In the genomic region with DNA sequence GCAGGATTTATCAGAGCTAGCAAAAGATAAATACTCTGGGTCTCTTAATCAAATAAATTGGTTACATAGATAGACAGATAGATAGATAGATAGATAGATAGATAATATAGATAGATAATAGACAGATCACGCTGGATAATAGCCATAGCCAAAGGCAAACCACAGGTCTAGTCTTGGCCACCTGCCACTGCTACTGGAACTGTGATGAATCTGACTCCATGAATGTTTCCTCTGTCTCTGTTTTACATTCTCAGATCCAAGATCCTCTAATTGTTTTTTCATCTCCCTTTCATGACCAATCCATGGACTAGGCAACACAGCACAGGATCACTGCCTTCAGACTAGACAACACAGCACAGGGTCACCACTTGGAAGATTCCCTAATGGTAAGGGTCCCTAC, we compare ENCODE assay signal across 28 cellular contexts.
DNase-seq lines count a peak whose midpoint lies in the region; ATAC-seq and TF ChIP-seq lines count a peak whose summit lies in the region.
"Had no signal": no experiment of that assay in that cellular context is flagged by ENCODE, and none has a peak within 500 bp of the region (broad histone marks: within the 10 kb centered on the region; RNA-seq: fewer than 3 reads in every experiment).

No MANE protein-coding gene starts in this region.

- H3K27ac ChIP-seq in breast epithelium: no peak overlapping the region
- H3K27ac ChIP-seq in RWPE1: no peak overlapping the region
- no peak overlapping the region for H3K27ac ChIP-seq in naive thymus-derived CD4-positive, alpha-beta T cell (ENCODE audit: low read depth, low read length)
- H3K27ac ChIP-seq: ascending aorta, BLaER1, heart right ventricle, prostate gland, right lobe of liver, SK-N-MC, thyroid gland, uterus had no signal

- no peaks in the 10 kb centered on the region for H3K36me3 ChIP-seq in breast epithelium
- H3K36me3 ChIP-seq in naive thymus-derived CD4-positive, alpha-beta T cell (ENCODE audit: control insufficient read depth in 2 of 3, insufficient read depth in 3 of 3, low read length in 3 of 3): no peaks in the 10 kb centered on the region
- H3K36me3 ChIP-seq: ascending aorta, BLaER1, heart right ventricle, prostate gland, right lobe of liver, thyroid gland, uterus had no signal

- H3K9me3 ChIP-seq in breast epithelium: no peaks in the 10 kb centered on the region
- no peaks in the 10 kb centered on the region for H3K9me3 ChIP-seq in naive thymus-derived CD4-positive, alpha-beta T cell (ENCODE audit: control insufficient read depth in 2 of 3, low read length in 3 of 3)
- H3K9me3 ChIP-seq: ascending aorta, BLaER1, prostate gland, right lobe of liver, thyroid gland, uterus had no signal

- no peaks in the 10 kb centered on the region for H3K36me3 Mint-ChIP-seq in MCF 10A (ENCODE audit: insufficient read depth, unreplicated experiment)
- no peaks in the 10 kb centered on the region for H3K36me3 Mint-ChIP-seq in naive thymus-derived CD4-positive, alpha-beta T cell
- H3K36me3 Mint-ChIP-seq: activated CD8-positive, alpha-beta memory T cell treated with anti-CD3 and anti-CD28 coated beads, Interleukin-2, amount 10 ng/mL, durations not matched to agents 7 days and 5 days; mesothelial cell of epicardium; naive B cell had no signal

- H3K27me3 ChIP-seq in breast epithelium: no peaks in the 10 kb centered on the region
- H3K27me3 ChIP-seq in naive thymus-derived CD4-positive, alpha-beta T cell (ENCODE audit: control insufficient read depth in 2 of 2, insufficient read depth in 2 of 2, low read length in 2 of 2): peaks cover 0 to 4% of the 10 kb centered on the region in 2 donors
- H3K27me3 ChIP-seq: ascending aorta, BLaER1, heart right ventricle, right lobe of liver, thyroid gland, uterus had no signal

- H3K4me3 Mint-ChIP-seq in MCF 10A (ENCODE audit: unreplicated experiment): no peak overlapping the region
- H3K4me3 Mint-ChIP-seq in naive thymus-derived CD4-positive, alpha-beta T cell: no peak overlapping the region
- H3K4me3 Mint-ChIP-seq: activated CD8-positive, alpha-beta memory T cell treated with anti-CD3 and anti-CD28 coated beads, Interleukin-2, amount 10 ng/mL, durations not matched to agents 7 days and 5 days; central memory CD8-positive, alpha-beta T cell; mesothelial cell of epicardium; naive B cell; T-helper 17 cell had no signal

- CTCF ChIA-PET in MCF 10A (lab: Yijun Ruan, JAX): no interaction called here
- CTCF ChIA-PET in RWPE1 (lab: Yijun Ruan, JAX): no interaction called here
- CTCF ChIA-PET in naive thymus-derived CD4-positive, alpha-beta T cell (lab: Charles Lee): no interaction called here

- no peaks in the 10 kb centered on the region for H3K9me3 Mint-ChIP-seq in MCF 10A (ENCODE audit: unreplicated experiment)
- peaks cover 0 to 7% (median 1%) of the 10 kb centered on the region in 11 donors for H3K9me3 Mint-ChIP-seq in naive thymus-derived CD4-positive, alpha-beta T cell
- H3K9me3 Mint-ChIP-seq: central memory CD8-positive, alpha-beta T cell had no signal

- DNase-seq in MCF 10A (ENCODE audit: unreplicated experiment) (peak; percentile 28), breast epithelium (ENCODE audit: low spot score in 2 of 2) (no peak), RWPE1 (ENCODE audit: low spot score) (peak; percentile 22), dermis microvascular lymphatic vessel endothelial cell (ENCODE audit: low read depth in 2 of 2) (peak; percentile 14 to 27)
- no peak for DNase-seq in naive thymus-derived CD4-positive, alpha-beta T cell
- DNase-seq: activated CD4-positive, alpha-beta T cell treated with anti-CD3 and anti-CD28 coated beads, Interleukin-2, amount 50 U/mL, for 4 hours; activated CD8-positive, alpha-beta memory T cell treated with anti-CD3 and anti-CD28 coated beads, Interleukin-2, amount 10 ng/mL, durations not matched to agents 7 days and 5 days; activated T-cell treated with anti-CD3 and anti-CD28 coated beads, Interleukin-2, amount 50 U/mL, for 48 hours; dermis blood vessel endothelial cell; H7; heart right ventricle; Karpas-422; naive B cell; NCI-H1694; NCI-H774; right lobe of liver; stimulated activated CD4-positive, alpha-beta T cell treated with anti-CD3 and anti-CD28 coated beads, Interleukin-2, amount 100 ng/mL, for 48 hours; T-helper 17 cell; thyroid gland; uterus had no signal

- no peaks in the 10 kb centered on the region for H3K4me1 Mint-ChIP-seq in MCF 10A (ENCODE audit: insufficient read depth, unreplicated experiment)
- H3K4me1 Mint-ChIP-seq in naive thymus-derived CD4-positive, alpha-beta T cell: no peaks in the 10 kb centered on the region
- H3K4me1 Mint-ChIP-seq: activated CD8-positive, alpha-beta memory T cell treated with anti-CD3 and anti-CD28 coated beads, Interleukin-2, amount 10 ng/mL, durations not matched to agents 7 days and 5 days; central memory CD8-positive, alpha-beta T cell; naive B cell; T-helper 17 cell had no signal

- intact Hi-C loops in MCF 10A (cut with micrococcal nuclease): no loop called here
- intact Hi-C loops in breast epithelium (cut with DNase I; ENCODE audit: low total_unique reads): no loop called here
- intact Hi-C loops in naive thymus-derived CD4-positive, alpha-beta T cell (cut with micrococcal nuclease): no loop called here

- TF ChIP-seq CTCF in MCF 10A (IDR thresholded peaks at IDR 0.05; ENCODE audit: unreplicated experiment) (no peak), breast epithelium (IDR thresholded peaks at IDR 0.05) (no peak), RWPE1 (conservative IDR thresholded peaks at IDR 0.05; ENCODE audit: low read depth) (no peak)

- no peaks in the 10 kb centered on the region for H3K27me3 Mint-ChIP-seq in MCF 10A (ENCODE audit: insufficient read depth, unreplicated experiment)
- peaks cover 0 to 21% (median 10%) of the 10 kb centered on the region in 5 donors for H3K27me3 Mint-ChIP-seq in naive thymus-derived CD4-positive, alpha-beta T cell
- H3K27me3 Mint-ChIP-seq: activated CD8-positive, alpha-beta memory T cell treated with anti-CD3 and anti-CD28 coated beads, Interleukin-2, amount 10 ng/mL, durations not matched to agents 7 days and 5 days; T-helper 17 cell had no signal

- H3K27ac Mint-ChIP-seq in MCF 10A (ENCODE audit: low read depth, unreplicated experiment): no peak overlapping the region
- H3K27ac Mint-ChIP-seq in naive thymus-derived CD4-positive, alpha-beta T cell: no peak overlapping the region
- H3K27ac Mint-ChIP-seq: activated CD8-positive, alpha-beta memory T cell treated with anti-CD3 and anti-CD28 coated beads, Interleukin-2, amount 10 ng/mL, durations not matched to agents 7 days and 5 days; mesothelial cell of epicardium; naive B cell; T-helper 17 cell had no signal

- TF ChIP-seq POLR2A in breast epithelium (IDR thresholded peaks at IDR 0.05): no peak

- no peaks in the 10 kb centered on the region for H3K4me1 ChIP-seq in breast epithelium
- no peaks in the 10 kb centered on the region for H3K4me1 ChIP-seq in naive thymus-derived CD4-positive, alpha-beta T cell (ENCODE audit: control insufficient read depth in 2 of 2, insufficient read depth in 2 of 2, low read length in 2 of 2)
- H3K4me1 ChIP-seq: ascending aorta, BLaER1, heart right ventricle, prostate gland, right lobe of liver, thyroid gland, uterus had no signal

- no peak for ATAC-seq in naive thymus-derived CD4-positive, alpha-beta T cell
- ATAC-seq in GM21526 (IDR thresholded peaks at IDR 0.05; ENCODE audit: low FRiP score, unreplicated experiment) (no peak), HG02840 (IDR thresholded peaks at IDR 0.05; ENCODE audit: low FRiP score, unreplicated experiment) (no peak)
- ATAC-seq: activated CD8-positive, alpha-beta memory T cell treated with anti-CD3 and anti-CD28 coated beads, Interleukin-2, amount 10 ng/mL, durations not matched to agents 7 days and 5 days; heart right ventricle; right lobe of liver; T-helper 17 cell had no signal

- H3K4me3 ChIP-seq in breast epithelium: no peak overlapping the region
- no peak overlapping the region for H3K4me3 ChIP-seq in naive thymus-derived CD4-positive, alpha-beta T cell (ENCODE audit: low read length)
- H3K4me3 ChIP-seq: ascending aorta, BLaER1, heart right ventricle, prostate gland, right lobe of liver, SK-N-MC, thyroid gland, uterus had no signal

- no TSS peak for BruUV-seq in MCF 10A (replicated peaks; lab: Mats Ljungman, UMichigan)

- POLR2A ChIA-PET in MCF 10A (lab: Yijun Ruan, JAX) (no interaction called here), RWPE1 (lab: Yijun Ruan, JAX; ENCODE audit: low non-redundant PET) (no interaction called here)
- POLR2A ChIA-PET in naive thymus-derived CD4-positive, alpha-beta T cell (lab: Charles Lee): no interaction called here

Comparison
In these comparisons a context has a peak if more than half of its experiments do, and no peak if none do; other contexts are left out.
1. DNase-seq: peak in MCF 10A (single experiment), RWPE1 (single experiment) and dermis microvascular lymphatic vessel endothelial cell (2 of 2); none in breast epithelium (0 of 2) and naive thymus-derived CD4-positive, alpha-beta T cell (0 of 9).